In the genomic region with DNA sequence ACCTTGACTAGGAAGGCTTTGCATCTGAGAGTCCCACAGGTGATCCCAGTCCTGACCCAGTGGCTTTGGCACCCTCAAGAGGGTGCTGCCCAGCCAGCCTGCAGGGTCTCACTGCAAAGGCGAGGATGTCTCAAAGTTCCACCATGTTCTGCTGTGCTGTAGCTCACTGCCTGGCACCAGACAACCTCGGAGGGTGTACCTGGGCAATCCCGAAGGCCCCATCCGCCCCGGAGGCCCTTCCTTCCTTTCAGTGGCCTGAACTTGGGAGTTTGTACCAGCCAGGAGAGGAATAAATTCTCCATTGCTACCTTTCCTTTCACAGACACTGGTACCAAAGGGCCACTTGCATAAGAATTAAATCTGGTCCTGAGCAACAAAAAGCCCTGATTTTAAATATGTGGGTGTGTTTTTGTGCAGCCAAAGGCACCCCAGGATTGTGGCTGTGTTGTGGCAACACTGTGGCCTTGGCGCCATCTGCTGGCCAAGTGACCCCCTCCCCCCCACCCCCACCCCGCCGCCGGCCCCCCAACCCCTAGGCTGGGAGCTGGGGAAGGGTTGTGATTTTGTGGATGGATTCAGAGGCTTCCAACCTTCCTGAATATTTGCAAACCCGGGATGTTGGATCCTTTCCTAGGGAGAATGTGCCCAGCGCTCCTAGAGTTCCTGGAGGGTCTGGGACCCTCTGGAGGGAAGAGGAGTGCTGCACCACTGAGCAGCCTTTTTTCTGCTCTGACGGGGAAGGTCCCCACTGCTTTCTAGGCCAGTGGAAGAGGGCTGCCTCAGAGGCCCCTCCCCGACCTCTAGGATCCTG, we compare ENCODE assay signal across 8 cellular contexts. TPM values are rescaled to one million over a fixed set of nuclear protein-coding genes. Genes with fewer than 3 reads are reported as not detected.
A peak's percentile ranks its signal among the peaks of the same experiment; 100 is the strongest.
DNase-seq lines count a peak whose midpoint lies in the region; ATAC-seq and TF ChIP-seq lines count a peak whose summit lies in the region.

No MANE protein-coding gene starts in this region.

- ATAC-seq in left colon (peak; percentile 56), HG02981 (IDR thresholded peaks at IDR 0.05; ENCODE audit: unreplicated experiment) (no peak), GM21786 (IDR thresholded peaks at IDR 0.05; ENCODE audit: unreplicated experiment) (no peak), GM21737 (IDR thresholded peaks at IDR 0.05; ENCODE audit: unreplicated experiment) (no peak), HG02623 (IDR thresholded peaks at IDR 0.05; ENCODE audit: unreplicated experiment) (no peak)

- DNase-seq in HuH-7.5 (ENCODE audit: low spot score) (peak; percentile 55), left colon (peak in 1 of 2 donors; percentile 45)
- peak; percentile 73 for DNase-seq in activated effector memory CD4-positive, alpha-beta T cell treated with anti-CD3 and anti-CD28 coated beads, Interleukin-2, amount 50 U/mL, for 16 hours

- H3K27ac ChIP-seq in C4-2B = no peak overlapping the region

- TF ChIP-seq CTCF in C4-2B (conservative IDR thresholded peaks at IDR 0.05) = peak; percentile 73

- intact Hi-C loops in left colon (cut with DNase I, micrococcal nuclease) = no loop called here

RNA-seq across cellular contexts. Expression of a gene that starts 9.7 kb away (rescaled TPM):
- 10 to 100 TPM; 35.9 to 43.4 TPM for total RNA-seq in left colon
